Comparison of ENCODE assay signal across 7 cellular contexts in genomic region chr12:82527165-82527780, GRCh38.
DNase-seq lines count a peak whose midpoint lies in the region; ATAC-seq, FAIRE-seq and TF ChIP-seq lines count a peak whose summit lies in the region.

No MANE protein-coding gene starts in this region.

- no peak for TF ChIP-seq EP300 in K562 (IDR thresholded peaks at IDR 0.05; ENCODE audit: low read length)

- H3K36me3 ChIP-seq in K562 (ENCODE audit: control insufficient read depth, insufficient read depth, low read length), result no peaks in the 10 kb centered on the region
- H3K36me3 ChIP-seq in kidney epithelial cell (ENCODE audit: control insufficient read depth, insufficient read depth, low read length), result no peaks in the 10 kb centered on the region
- no peaks in the 10 kb centered on the region for H3K36me3 ChIP-seq in thyroid gland

- FAIRE-seq in K562 (lab: Jason Lieb, UNC), result peak; percentile 61

- no peak overlapping the region for H2AFZ ChIP-seq in K562 (ENCODE audit: low read depth, low read length)

- in situ Hi-C loops in K562 (cut with MboI), result no loop called here

- H3K27ac ChIP-seq in K562 (ENCODE audit: extremely low read depth, low read depth, low read length), result no peak overlapping the region
- no peak overlapping the region for H3K27ac ChIP-seq in thyroid gland

- POLR2A ChIA-PET in K562 (lab: Yijun Ruan, JAX), result no interaction called here

- H3K4me3 ChIP-seq in K562 (no peak overlapping the region), kidney epithelial cell (ENCODE audit: low read depth, low read length) (no peak overlapping the region), thyroid gland (replicated peaks in 1 of 3) (no peak overlapping the region)

- TF ChIP-seq RAD21 in K562 (CRISPR knock-in tag; conservative IDR thresholded peaks at IDR 0.05 in 1 of 2, IDR thresholded peaks at IDR 0.05 in 1 of 2), result peak; percentile 65 to 68

- H3K4me1 ChIP-seq in K562 (replicated peaks in 1 of 2; ENCODE audit: control insufficient read depth in 2 of 2, insufficient read depth in 2 of 2, low read length in 2 of 2), result no peaks in the 10 kb centered on the region
- peaks cover 0 to 3% of the 10 kb centered on the region in 2 donors for H3K4me1 ChIP-seq in thyroid gland

- ATAC-seq in GM19372 (IDR thresholded peaks at IDR 0.05; ENCODE audit: low read depth, unreplicated experiment), result peak; percentile 54
- ATAC-seq in HG03460 (IDR thresholded peaks at IDR 0.05; ENCODE audit: unreplicated experiment), result peak; percentile 68
- peak; percentile 51; the same call in 1 of the 3 replicates for ATAC-seq in K562

- no peak overlapping the region for H3K9ac ChIP-seq in K562 (ENCODE audit: insufficient read depth in 1 of 2, low read depth in 2 of 2, low read length in 2 of 2)

- TF ChIP-seq CTCF in K562 (IDR thresholded peaks at IDR 0.05 in 2 of 3, conservative IDR thresholded peaks at IDR 0.05 in 1 of 3; ENCODE audit: insufficient read depth in 2 of 3, low read depth in 1 of 3, low read length in 3 of 3) (peak; percentile 46 to 70 (median 69); a peak in 5 of 6 replicates), kidney epithelial cell (IDR thresholded peaks at IDR 0.05; ENCODE audit: insufficient read depth, low read length, poor library complexity, severe bottlenecking) (peak; percentile 89), thyroid gland (IDR thresholded peaks at IDR 0.05) (peak; percentile 63 to 89 (median 72))

- no peaks in the 10 kb centered on the region for H3K79me2 ChIP-seq in K562 (ENCODE audit: control insufficient read depth, insufficient read depth, low read length)

- CTCF ChIA-PET in K562 (lab: Yijun Ruan, JAX; ENCODE audit: low intra/inter-chr PET ratio), result no interaction called here

- intact Hi-C loops in K562 (cut with micrococcal nuclease), result no loop called here
- intact Hi-C loops in thyroid gland (cut with DNase I), result no loop called here

- H3K9me1 ChIP-seq in K562 (ENCODE audit: control insufficient read depth, insufficient read depth, low read length), result no peaks in the 10 kb centered on the region

- H3K27me3 ChIP-seq in K562 (ENCODE audit: control insufficient read depth in 2 of 2, insufficient read depth in 2 of 2, low read length in 2 of 2) (no peaks in the 10 kb centered on the region), kidney epithelial cell (ENCODE audit: control insufficient read depth, insufficient read depth, low read length) (no peaks in the 10 kb centered on the region), thyroid gland (no peaks in the 10 kb centered on the region)

- no peak overlapping the region for H3K4me2 ChIP-seq in K562 (ENCODE audit: insufficient read depth, low read length)

- no peak for TF ChIP-seq POLR2A in K562 (conservative IDR thresholded peaks at IDR 0.05)
- TF ChIP-seq POLR2A in thyroid gland (IDR thresholded peaks at IDR 0.05), result no peak

- 12% methylated on average over 5 of the region's 5 CpGs for WGBS in K562 (ENCODE audit: insufficient coverage, low coverage, missing lambda C conversion rate)
- 10 to 12% methylated on average over 5 of the region's 5 CpGs for WGBS in thyroid gland, 2 donors

- BruUV-seq in K562 (replicated peaks; lab: Mats Ljungman, UMichigan), result no TSS peak

- no peaks in the 10 kb centered on the region for H3K9me3 ChIP-seq in K562 (replicated peaks; ENCODE audit: control insufficient read depth, insufficient read depth, low read depth, low read length)
- H3K9me3 ChIP-seq in thyroid gland, result no peaks in the 10 kb centered on the region

- no peaks in the 10 kb centered on the region for H4K20me1 ChIP-seq in K562 (replicated peaks; ENCODE audit: control insufficient read depth, insufficient read depth, low read length)

- DNase-seq in DMS53 treated with DMSO at 0.1 percent for 48 hours (lab: John Stamatoyannopoulos, UW; ENCODE audit: unreplicated experiment) (peak; percentile 90), NCI-H748 (lab: John Stamatoyannopoulos, UW; ENCODE audit: unreplicated experiment) (peak; percentile 72), K562 (ENCODE audit: extremely low read depth in 1 of 4, low spot score in 3 of 4) (peak; percentile 17 to 52 (median 31)), kidney epithelial cell (ENCODE audit: low read depth) (peak; percentile 19), thyroid gland (peak; percentile 22 to 24)

TF ChIP-seq in K562, 482 proteins besides CTCF, POLR2A, EP300 and RAD21 (continues in another document):
- TF ChIP-seq NR0B1 (IDR thresholded peaks at IDR 0.05; ENCODE audit: partially characterized antibody) (no peak), RUNX1 (IDR thresholded peaks at IDR 0.05; ENCODE audit: low read depth) (no peak), PYGO2 (tag; IDR thresholded peaks at IDR 0.05) (no peak), CEBPG (CRISPR knock-in tag; IDR thresholded peaks at IDR 0.05) (no peak), CEBPG (tag; conservative IDR thresholded peaks at IDR 0.05 in 1 of 2, IDR thresholded peaks at IDR 0.05 in 1 of 2) (no peak), JUNB (CRISPR knock-in tag; conservative IDR thresholded peaks at IDR 0.05) (no peak), ZNF764 (CRISPR knock-in tag; IDR thresholded peaks at IDR 0.05; ENCODE audit: low read depth) (no peak), RFX5 (IDR thresholded peaks at IDR 0.05; ENCODE audit: low read depth, low read length) (no peak), GABPB2 (CRISPR knock-in tag; conservative IDR thresholded peaks at IDR 0.05) (no peak), DEAF1 (CRISPR knock-in tag; IDR thresholded peaks at IDR 0.05) (0 out of 2 replicates have a peak, but pooled peaks have one; percentile 41), TRIM24 (IDR thresholded peaks at IDR 0.05) (no peak), MECOM (CRISPR knock-in tag; IDR thresholded peaks at IDR 0.05) (no peak), ZNF384 (IDR thresholded peaks at IDR 0.05; ENCODE audit: low read depth, low read length) (peak; percentile 39; the same call in 1 of the 2 replicates), CTCFL (IDR thresholded peaks at IDR 0.05; ENCODE audit: borderline replicate concordance, insufficient read depth, low read depth, low read length, poor library complexity, severe bottlenecking) (peak; percentile 19), NR3C1 (CRISPR knock-in tag; IDR thresholded peaks at IDR 0.05) (no peak), HBP1 (CRISPR knock-in tag; IDR thresholded peaks at IDR 0.05) (no peak), NONO (IDR thresholded peaks at IDR 0.05; ENCODE audit: low read depth in 2 of 2, low read length in 1 of 2) (no peak), COPS2 (conservative IDR thresholded peaks at IDR 0.05) (no peak), ZNF511 (CRISPR knock-in tag; IDR thresholded peaks at IDR 0.05) (no peak)

Comparison
In these comparisons a context has a peak if more than half of its experiments do, and no peak if none do; other contexts are left out.
1. DNase-seq: peak in every context shown above with its lines; median percentile 90 in DMS53 treated with DMSO at 0.1 percent for 48 hours; 72 in NCI-H748; 31 in K562; 23 in thyroid gland; 19 in kidney epithelial cell.